ENCODE assay signal across 2 cellular contexts in genomic region chr7:108989319-108989718, GRCh38.
A peak's percentile ranks its signal among the peaks of the same experiment; 100 is the strongest.
TF ChIP-seq lines count a peak whose summit lies in the region.

No MANE protein-coding gene starts in this region.

TF ChIP-seq in GM23338, 12 proteins besides CTCF, POLR2A, EP300 and RAD21 (continued from another document):
- TF ChIP-seq, protein P1, sequence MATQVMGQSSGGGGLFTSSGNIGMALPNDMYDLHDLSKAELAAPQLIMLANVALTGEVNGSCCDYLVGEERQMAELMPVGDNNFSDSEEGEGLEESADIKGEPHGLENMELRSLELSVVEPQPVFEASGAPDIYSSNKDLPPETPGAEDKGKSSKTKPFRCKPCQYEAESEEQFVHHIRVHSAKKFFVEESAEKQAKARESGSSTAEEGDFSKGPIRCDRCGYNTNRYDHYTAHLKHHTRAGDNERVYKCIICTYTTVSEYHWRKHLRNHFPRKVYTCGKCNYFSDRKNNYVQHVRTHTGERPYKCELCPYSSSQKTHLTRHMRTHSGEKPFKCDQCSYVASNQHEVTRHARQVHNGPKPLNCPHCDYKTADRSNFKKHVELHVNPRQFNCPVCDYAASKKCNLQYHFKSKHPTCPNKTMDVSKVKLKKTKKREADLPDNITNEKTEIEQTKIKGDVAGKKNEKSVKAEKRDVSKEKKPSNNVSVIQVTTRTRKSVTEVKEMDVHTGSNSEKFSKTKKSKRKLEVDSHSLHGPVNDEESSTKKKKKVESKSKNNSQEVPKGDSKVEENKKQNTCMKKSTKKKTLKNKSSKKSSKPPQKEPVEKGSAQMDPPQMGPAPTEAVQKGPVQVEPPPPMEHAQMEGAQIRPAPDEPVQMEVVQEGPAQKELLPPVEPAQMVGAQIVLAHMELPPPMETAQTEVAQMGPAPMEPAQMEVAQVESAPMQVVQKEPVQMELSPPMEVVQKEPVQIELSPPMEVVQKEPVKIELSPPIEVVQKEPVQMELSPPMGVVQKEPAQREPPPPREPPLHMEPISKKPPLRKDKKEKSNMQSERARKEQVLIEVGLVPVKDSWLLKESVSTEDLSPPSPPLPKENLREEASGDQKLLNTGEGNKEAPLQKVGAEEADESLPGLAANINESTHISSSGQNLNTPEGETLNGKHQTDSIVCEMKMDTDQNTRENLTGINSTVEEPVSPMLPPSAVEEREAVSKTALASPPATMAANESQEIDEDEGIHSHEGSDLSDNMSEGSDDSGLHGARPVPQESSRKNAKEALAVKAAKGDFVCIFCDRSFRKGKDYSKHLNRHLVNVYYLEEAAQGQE (IDR thresholded peaks at IDR 0.05; ENCODE audit: unreplicated experiment), result no peak
- TF ChIP-seq ZNF462 (CRISPR knock-in tag; IDR thresholded peaks at IDR 0.05) (no peak), NANOG (IDR thresholded peaks at IDR 0.05; ENCODE audit: borderline replicate concordance) (no peak), EZH2 (IDR thresholded peaks at IDR 0.05; ENCODE audit: low read depth, unreplicated experiment) (no peak)

TF ChIP-seq in neural cell, 6 proteins besides CTCF, POLR2A, EP300 and RAD21 (continued from another document):
- TF ChIP-seq, protein P1 (IDR thresholded peaks at IDR 0.05; ENCODE audit: borderline replicate concordance), result peak; percentile 23
- TF ChIP-seq EZH2 (IDR thresholded peaks at IDR 0.05; ENCODE audit: borderline replicate concordance, insufficient read depth, low read length, poor library complexity, severe bottlenecking), result no peak
- no peak for TF ChIP-seq TAF1 (IDR thresholded peaks at IDR 0.05; ENCODE audit: low read depth)
TF ChIP-seq in neural cell: peak in this region for 2.
